15 cellular contexts compared by ENCODE assay signal in genomic region chr5:130773813-130774212, GRCh38.
A peak's percentile ranks its signal among the peaks of the same experiment; 100 is the strongest.
DNase-seq lines count a peak whose midpoint lies in the region; ATAC-seq and TF ChIP-seq lines count a peak whose summit lies in the region.
"Had no signal": no experiment of that assay in that cellular context is flagged by ENCODE, and none has a peak within 500 bp of the region (broad histone marks: within the 10 kb centered on the region; RNA-seq: fewer than 3 reads in every experiment).

No MANE protein-coding gene starts in this region.

- no peak overlapping the region for H4K12ac ChIP-seq in trophoblast cell (ENCODE audit: low read depth, low read length)

- TF ChIP-seq POLR2A in GM18505 (IDR thresholded peaks at IDR 0.05; ENCODE audit: borderline replicate concordance, extremely low read depth, insufficient read depth, insufficient read length) = no peak

- H3K79me2 ChIP-seq in trophoblast cell (ENCODE audit: control insufficient read depth, insufficient read depth, low read length, poor library complexity) = no peaks in the 10 kb centered on the region

- H2AFZ ChIP-seq in trophoblast cell (ENCODE audit: insufficient read depth, low read length, poor library complexity) = no peak overlapping the region

- no peak overlapping the region for H4K8ac ChIP-seq in trophoblast cell (ENCODE audit: low read depth, low read length)

- peak; percentile 48 for ATAC-seq in esophagus mucosa
- no peak for ATAC-seq in GM18505 (IDR thresholded peaks at IDR 0.05; ENCODE audit: unreplicated experiment)
- ATAC-seq in HG02623 (IDR thresholded peaks at IDR 0.05; ENCODE audit: unreplicated experiment) = no peak
- ATAC-seq: CD8-positive, alpha-beta T cell; heart left ventricle; sciatic nerve had no signal

- H3K4me2 ChIP-seq in trophoblast cell (ENCODE audit: low read length) = no peak overlapping the region

- H2BK120ac ChIP-seq in trophoblast cell (ENCODE audit: insufficient read depth, low read length, poor library complexity) = no peak overlapping the region

- WGBS in trophoblast cell (ENCODE audit: extremely low coverage, insufficient coverage, insufficient read length) = no CpG with 5 or more reads among the region's 3 CpGs

- H2BK12ac ChIP-seq in trophoblast cell (ENCODE audit: low read length) = no peak overlapping the region

- H2BK5ac ChIP-seq in trophoblast cell (ENCODE audit: low read depth, low read length, poor library complexity) = no peak overlapping the region

- peaks cover 0 to 2% (median 0%) of the 10 kb centered on the region in 7 donors for H3K9me3 Mint-ChIP-seq in CD14-positive monocyte
- H3K9me3 Mint-ChIP-seq: activated naive CD8-positive, alpha-beta T cell treated with anti-CD3 and anti-CD28 coated beads, Interleukin-2, amount 10 ng/mL, durations not matched to agents 7 days and 5 days; CD8-positive, alpha-beta T cell; nephron progenitor cell had no signal

- H3K9me3 ChIP-seq in trophoblast cell (ENCODE audit: insufficient read depth, low read depth, low read length) = no peaks in the 10 kb centered on the region
- H3K9me3 ChIP-seq: heart left ventricle, vagina had no signal

- no peak overlapping the region for H3K27ac ChIP-seq in trophoblast cell (ENCODE audit: low read depth, low read length)
- H3K27ac ChIP-seq: heart left ventricle, vagina had no signal

- H3K18ac ChIP-seq in trophoblast cell (ENCODE audit: low read length) = no peak overlapping the region

- intact Hi-C loops in CD14-positive monocyte (cut with micrococcal nuclease) = no loop called here

- TF ChIP-seq CTCF in CD14-positive monocyte (IDR thresholded peaks at IDR 0.05) = no peak

- no peaks in the 10 kb centered on the region for H3K4me1 ChIP-seq in trophoblast cell (ENCODE audit: control insufficient read depth in 1 of 2, insufficient read depth in 2 of 2, low read length in 2 of 2)
- H3K4me1 ChIP-seq: heart left ventricle, vagina had no signal

- no peaks in the 10 kb centered on the region for H3K79me1 ChIP-seq in trophoblast cell (ENCODE audit: low read length)

- H3K23ac ChIP-seq in trophoblast cell (ENCODE audit: low read length) = no peak overlapping the region

- H3K14ac ChIP-seq in trophoblast cell (ENCODE audit: low read length) = no peak overlapping the region

- no peak overlapping the region for H3K4ac ChIP-seq in trophoblast cell (ENCODE audit: low read depth, low read length)

- no peak overlapping the region for H3K4me3 Mint-ChIP-seq in CD14-positive monocyte
- H3K4me3 Mint-ChIP-seq: activated naive CD8-positive, alpha-beta T cell treated with anti-CD3 and anti-CD28 coated beads, Interleukin-2, amount 10 ng/mL, durations not matched to agents 7 days and 5 days; CD8-positive, alpha-beta T cell; nephron progenitor cell had no signal

- no peaks in the 10 kb centered on the region for H3K27me3 ChIP-seq in trophoblast cell (ENCODE audit: insufficient read depth, low read length)
- H3K27me3 ChIP-seq: heart left ventricle, vagina had no signal

- H3K27me3 Mint-ChIP-seq in CD14-positive monocyte (ENCODE audit: low read depth in 3 of 3) = peaks cover under 1 to 4% (median 3%) of the 10 kb centered on the region in 3 donors

- H3K4me3 ChIP-seq in trophoblast cell (ENCODE audit: low read depth, low read length) = no peak overlapping the region
- H3K4me3 ChIP-seq: heart left ventricle, vagina had no signal

- no peaks in the 10 kb centered on the region for H3K4me1 Mint-ChIP-seq in CD14-positive monocyte
- H3K4me1 Mint-ChIP-seq: activated naive CD8-positive, alpha-beta T cell treated with anti-CD3 and anti-CD28 coated beads, Interleukin-2, amount 10 ng/mL, durations not matched to agents 7 days and 5 days; nephron progenitor cell had no signal

- peak; percentile 18 for DNase-seq in HS-5 (ENCODE audit: low read depth)
- peak; percentile 14 for DNase-seq in NCI-H774 (lab: John Stamatoyannopoulos, UW)
- DNase-seq in trophoblast cell = peak; percentile 74 to 90
- no peak for DNase-seq in CD14-positive monocyte (ENCODE audit: low spot score)
- DNase-seq: activated naive CD8-positive, alpha-beta T cell treated with anti-CD3 and anti-CD28 coated beads, Interleukin-2, amount 10 ng/mL, durations not matched to agents 7 days and 5 days; CD8-positive, alpha-beta T cell; GOT3; heart left ventricle; nephron progenitor cell; stimulated activated naive CD4-positive, alpha-beta T cell had no signal

- no peak overlapping the region for H3K9ac ChIP-seq in trophoblast cell (ENCODE audit: low read length)

- no peak overlapping the region for H2AK5ac ChIP-seq in trophoblast cell (ENCODE audit: low read length)

- H3K27ac Mint-ChIP-seq in CD14-positive monocyte = no peak overlapping the region
- H3K27ac Mint-ChIP-seq: activated naive CD8-positive, alpha-beta T cell treated with anti-CD3 and anti-CD28 coated beads, Interleukin-2, amount 10 ng/mL, durations not matched to agents 7 days and 5 days; CD8-positive, alpha-beta T cell; nephron progenitor cell had no signal

- H3K36me3 ChIP-seq in trophoblast cell (ENCODE audit: control insufficient read depth in 1 of 2, insufficient read depth in 2 of 2, low read length in 2 of 2) = no peaks in the 10 kb centered on the region
- H3K36me3 ChIP-seq: heart left ventricle, vagina had no signal

- H3K36me3 Mint-ChIP-seq in CD14-positive monocyte = no peaks in the 10 kb centered on the region
- H3K36me3 Mint-ChIP-seq: activated naive CD8-positive, alpha-beta T cell treated with anti-CD3 and anti-CD28 coated beads, Interleukin-2, amount 10 ng/mL, durations not matched to agents 7 days and 5 days; CD8-positive, alpha-beta T cell had no signal

- H4K91ac ChIP-seq in trophoblast cell (ENCODE audit: low read depth, low read length) = no peak overlapping the region
